In the genomic region with DNA sequence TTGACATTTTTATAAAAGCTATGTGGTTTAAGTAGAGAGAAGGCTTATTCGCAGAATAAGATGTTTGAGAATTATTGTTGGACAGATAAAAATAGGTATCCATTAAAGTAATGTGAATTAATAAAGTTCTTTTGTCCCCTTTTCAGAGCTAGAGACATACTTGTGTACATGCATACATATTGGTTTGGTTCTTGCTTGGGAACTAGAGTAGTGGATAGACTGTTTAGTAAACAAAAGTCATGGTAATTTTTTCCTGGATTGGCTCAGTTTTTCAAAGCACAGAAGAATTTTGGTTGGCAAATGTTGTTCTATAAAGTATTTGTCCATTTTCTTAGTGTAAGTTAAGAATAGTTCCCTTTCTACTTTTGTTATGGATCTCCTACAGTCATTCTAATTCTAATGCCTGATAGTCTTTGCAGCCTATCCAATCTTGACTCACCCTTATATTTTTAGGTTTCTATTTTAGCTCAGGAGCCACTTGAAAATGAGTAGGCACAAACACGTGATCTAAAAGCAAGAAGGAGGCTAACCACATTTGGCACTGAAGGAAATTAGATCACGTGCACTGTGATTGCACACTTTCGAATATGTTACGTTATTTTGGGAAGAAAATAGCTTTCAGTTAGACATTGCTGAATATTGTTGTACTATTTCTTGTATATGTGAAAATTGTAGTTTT, we compare ENCODE assay signal across 1 cellular context.
A peak's percentile ranks its signal among the peaks of the same experiment; 100 is the strongest.
TF ChIP-seq lines count a peak whose summit lies in the region.

No MANE protein-coding gene starts in this region.

TF ChIP-seq in GM12878, 131 proteins besides CTCF, POLR2A, EP300 and RAD21 (continued from another document):
- no peak for TF ChIP-seq BMI1 (IDR thresholded peaks at IDR 0.05; ENCODE audit: borderline replicate concordance)
- TF ChIP-seq, protein P1, sequence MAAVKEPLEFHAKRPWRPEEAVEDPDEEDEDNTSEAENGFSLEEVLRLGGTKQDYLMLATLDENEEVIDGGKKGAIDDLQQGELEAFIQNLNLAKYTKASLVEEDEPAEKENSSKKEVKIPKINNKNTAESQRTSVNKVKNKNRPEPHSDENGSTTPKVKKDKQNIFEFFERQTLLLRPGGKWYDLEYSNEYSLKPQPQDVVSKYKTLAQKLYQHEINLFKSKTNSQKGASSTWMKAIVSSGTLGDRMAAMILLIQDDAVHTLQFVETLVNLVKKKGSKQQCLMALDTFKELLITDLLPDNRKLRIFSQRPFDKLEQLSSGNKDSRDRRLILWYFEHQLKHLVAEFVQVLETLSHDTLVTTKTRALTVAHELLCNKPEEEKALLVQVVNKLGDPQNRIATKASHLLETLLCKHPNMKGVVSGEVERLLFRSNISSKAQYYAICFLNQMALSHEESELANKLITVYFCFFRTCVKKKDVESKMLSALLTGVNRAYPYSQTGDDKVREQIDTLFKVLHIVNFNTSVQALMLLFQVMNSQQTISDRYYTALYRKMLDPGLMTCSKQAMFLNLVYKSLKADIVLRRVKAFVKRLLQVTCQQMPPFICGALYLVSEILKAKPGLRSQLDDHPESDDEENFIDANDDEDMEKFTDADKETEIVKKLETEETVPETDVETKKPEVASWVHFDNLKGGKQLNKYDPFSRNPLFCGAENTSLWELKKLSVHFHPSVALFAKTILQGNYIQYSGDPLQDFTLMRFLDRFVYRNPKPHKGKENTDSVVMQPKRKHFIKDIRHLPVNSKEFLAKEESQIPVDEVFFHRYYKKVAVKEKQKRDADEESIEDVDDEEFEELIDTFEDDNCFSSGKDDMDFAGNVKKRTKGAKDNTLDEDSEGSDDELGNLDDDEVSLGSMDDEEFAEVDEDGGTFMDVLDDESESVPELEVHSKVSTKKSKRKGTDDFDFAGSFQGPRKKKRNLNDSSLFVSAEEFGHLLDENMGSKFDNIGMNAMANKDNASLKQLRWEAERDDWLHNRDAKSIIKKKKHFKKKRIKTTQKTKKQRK (IDR thresholded peaks at IDR 0.05; ENCODE audit: low read depth, low read length): no peak
- TF ChIP-seq CHD2 (IDR thresholded peaks at IDR 0.05; ENCODE audit: borderline replicate concordance, low read depth, low read length): no peak
- no peak for TF ChIP-seq PBX3 (IDR thresholded peaks at IDR 0.05; ENCODE audit: insufficient replicate concordance, low read depth, low read length)
- TF ChIP-seq SUPT20H (IDR thresholded peaks at IDR 0.05; ENCODE audit: borderline replicate concordance, control insufficient read depth, low read depth, low read length): no peak
- TF ChIP-seq, protein P2, sequence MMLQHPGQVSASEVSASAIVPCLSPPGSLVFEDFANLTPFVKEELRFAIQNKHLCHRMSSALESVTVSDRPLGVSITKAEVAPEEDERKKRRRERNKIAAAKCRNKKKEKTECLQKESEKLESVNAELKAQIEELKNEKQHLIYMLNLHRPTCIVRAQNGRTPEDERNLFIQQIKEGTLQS (IDR thresholded peaks at IDR 0.05; ENCODE audit: borderline replicate concordance, extremely low read depth, low read depth, low read length): no peak
- no peak for TF ChIP-seq RBBP5 (conservative IDR thresholded peaks at IDR 0.05)
- TF ChIP-seq BHLHE40 (IDR thresholded peaks at IDR 0.05; ENCODE audit: borderline replicate concordance in 1 of 2, low read depth in 2 of 2, low read length in 1 of 2): peak; percentile 29 to 56; a peak in 2 of 4 replicates
- no peak for TF ChIP-seq POLR2AphosphoS5 (IDR thresholded peaks at IDR 0.05; ENCODE audit: low read length)
- peak; percentile 66; the same call in 1 of the 2 replicates for TF ChIP-seq FOXM1 (IDR thresholded peaks at IDR 0.05; ENCODE audit: low read depth, low read length)
- TF ChIP-seq RCOR1 (conservative IDR thresholded peaks at IDR 0.05; ENCODE audit: low read depth, low read length): no peak
- TF ChIP-seq TCF12 (IDR thresholded peaks at IDR 0.05; ENCODE audit: low read depth, low read length): no peak
- no peak for TF ChIP-seq SPI1 (IDR thresholded peaks at IDR 0.05; ENCODE audit: borderline replicate concordance, insufficient read depth, low read depth, low read length)
- no peak for TF ChIP-seq TBL1XR1 (IDR thresholded peaks at IDR 0.05; ENCODE audit: low read depth, low read length)
- TF ChIP-seq NFYA (IDR thresholded peaks at IDR 0.05; ENCODE audit: borderline replicate concordance, low read depth, low read length): no peak
- TF ChIP-seq, protein P3, sequence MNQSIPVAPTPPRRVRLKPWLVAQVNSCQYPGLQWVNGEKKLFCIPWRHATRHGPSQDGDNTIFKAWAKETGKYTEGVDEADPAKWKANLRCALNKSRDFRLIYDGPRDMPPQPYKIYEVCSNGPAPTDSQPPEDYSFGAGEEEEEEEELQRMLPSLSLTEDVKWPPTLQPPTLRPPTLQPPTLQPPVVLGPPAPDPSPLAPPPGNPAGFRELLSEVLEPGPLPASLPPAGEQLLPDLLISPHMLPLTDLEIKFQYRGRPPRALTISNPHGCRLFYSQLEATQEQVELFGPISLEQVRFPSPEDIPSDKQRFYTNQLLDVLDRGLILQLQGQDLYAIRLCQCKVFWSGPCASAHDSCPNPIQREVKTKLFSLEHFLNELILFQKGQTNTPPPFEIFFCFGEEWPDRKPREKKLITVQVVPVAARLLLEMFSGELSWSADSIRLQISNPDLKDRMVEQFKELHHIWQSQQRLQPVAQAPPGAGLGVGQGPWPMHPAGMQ (IDR thresholded peaks at IDR 0.05; ENCODE audit: borderline replicate concordance): no peak
- TF ChIP-seq NR2C1 (IDR thresholded peaks at IDR 0.05): no peak
- peak; percentile 76; the same call in 1 of the 2 replicates for TF ChIP-seq ZBED1 (IDR thresholded peaks at IDR 0.05; ENCODE audit: borderline replicate concordance)
- TF ChIP-seq YBX1 (IDR thresholded peaks at IDR 0.05): no peak
- TF ChIP-seq USF1 (IDR thresholded peaks at IDR 0.05; ENCODE audit: borderline replicate concordance, extremely low read length, insufficient read depth, low read depth, low read length): peak; percentile 7
- TF ChIP-seq NR2F1 (conservative IDR thresholded peaks at IDR 0.05): no peak
- TF ChIP-seq NFXL1 (IDR thresholded peaks at IDR 0.05; ENCODE audit: borderline replicate concordance): no peak
